Comparison of ENCODE assay signal across 14 cellular contexts in the genomic region with DNA sequence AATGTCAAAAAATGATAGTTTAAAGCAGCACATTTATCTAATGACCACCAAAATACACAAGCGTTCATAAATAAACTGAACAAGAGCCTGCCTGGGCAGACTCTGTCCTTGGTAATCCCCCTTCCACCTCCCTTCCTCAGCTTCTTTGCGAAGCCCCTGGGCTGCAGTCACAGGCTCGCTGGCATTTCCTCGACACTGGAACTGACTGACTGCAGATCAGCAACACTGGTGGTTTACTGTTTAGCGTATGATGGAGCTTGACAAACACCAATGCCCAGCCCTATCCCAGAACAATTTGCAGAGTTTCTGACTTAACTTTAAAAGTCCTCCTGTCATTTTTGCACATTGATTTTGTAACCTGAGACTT. TPM values are rescaled to one million over a fixed set of nuclear protein-coding genes. Genes with fewer than 3 reads are reported as not detected.
A peak's percentile ranks its signal among the peaks of the same experiment; 100 is the strongest.
DNase-seq lines count a peak whose midpoint lies in the region; ATAC-seq and TF ChIP-seq lines count a peak whose summit lies in the region.
"Had no signal": no experiment of that assay in that cellular context is flagged by ENCODE, and none has a peak within 500 bp of the region (broad histone marks: within the 10 kb centered on the region; RNA-seq: fewer than 3 reads in every experiment).

No MANE protein-coding gene starts in this region.

- no peak for TF ChIP-seq CTCF in omental fat pad (IDR thresholded peaks at IDR 0.05)

- ATAC-seq in GM18519 (IDR thresholded peaks at IDR 0.05; ENCODE audit: low FRiP score, unreplicated experiment) = peak; percentile 58
- ATAC-seq in GM21381 (IDR thresholded peaks at IDR 0.05; ENCODE audit: unreplicated experiment) = peak; percentile 51
- peak; percentile 33 for ATAC-seq in HG02943 (IDR thresholded peaks at IDR 0.05; ENCODE audit: low read depth, unreplicated experiment)
- ATAC-seq in HG03575 (IDR thresholded peaks at IDR 0.05; ENCODE audit: extremely low read depth, insufficient number of reproducible peaks, low FRiP score, unreplicated experiment) = peak; percentile 26
- ATAC-seq in omental fat pad (ENCODE audit: low FRiP score) = no peak
- ATAC-seq: Panc1 had no signal

- no peak for DNase-seq in AG08396 (ENCODE audit: low spot score)
- no peak for DNase-seq in NCI-H1930 (lab: John Stamatoyannopoulos, UW)
- no peak for DNase-seq in omental fat pad (ENCODE audit: low spot score)
- no peak for DNase-seq in CD1c-positive myeloid dendritic cell (ENCODE audit: extremely low spot score)
- DNase-seq: activated gamma-delta T cell, foreskin melanocyte, left ventricle myocardium inferior, NCI-H1436 treated with DMSO at 0.1 percent for 48 hours, tibial artery had no signal

RNA-seq across cellular contexts. Expression of a gene that starts 55.9 kb away (rescaled TPM):
- total RNA-seq in omental fat pad = 100 to 1,000 TPM; 118 to 175 (median 140) TPM
